Comparison of ENCODE assay signal across 24 cellular contexts in genomic region chr6:101517632-101518031, GRCh38.
DNase-seq lines count a peak whose midpoint lies in the region; ATAC-seq, FAIRE-seq and TF ChIP-seq lines count a peak whose summit lies in the region.
"Had no signal": no experiment of that assay in that cellular context is flagged by ENCODE, and none has a peak within 500 bp of the region (broad histone marks: within the 10 kb centered on the region; RNA-seq: fewer than 3 reads in every experiment).

No MANE protein-coding gene starts in this region.

- H2AFZ ChIP-seq in trophoblast cell (ENCODE audit: insufficient read depth, low read length, poor library complexity): no peak overlapping the region
- H2AFZ ChIP-seq in HepG2 (ENCODE audit: low read length): no peak overlapping the region
- H2AFZ ChIP-seq: GM23248 had no signal

- H3K4me1 ChIP-seq in trophoblast cell (ENCODE audit: control insufficient read depth in 1 of 2, insufficient read depth in 2 of 2, low read length in 2 of 2) (no peaks in the 10 kb centered on the region), right cardiac atrium (ENCODE audit: control insufficient read depth, insufficient read depth, low read length) (no peaks in the 10 kb centered on the region), HepG2 (ENCODE audit: insufficient read depth, low read length) (no peaks in the 10 kb centered on the region)
- H3K4me1 ChIP-seq: thyroid gland had no signal

- no peak for FAIRE-seq in HepG2 (lab: Jason Lieb, UNC)
- FAIRE-seq: astrocyte had no signal

- no TSS peak for BruUV-seq in HepG2 (replicated peaks; lab: Mats Ljungman, UMichigan)

- POLR2A ChIA-PET in HepG2 (lab: Yijun Ruan, JAX): no interaction called here

- H3K79me1 ChIP-seq in trophoblast cell (ENCODE audit: low read length): no peaks in the 10 kb centered on the region

- H3K27ac ChIP-seq in trophoblast cell (ENCODE audit: low read depth, low read length) (no peak overlapping the region), right cardiac atrium (ENCODE audit: low read length) (no peak overlapping the region), HepG2 (ENCODE audit: extremely low read length, insufficient read depth, low read length) (no peak overlapping the region)
- H3K27ac ChIP-seq: dorsolateral prefrontal cortex, GM23248, thyroid gland had no signal

- H3K36me3 ChIP-seq in trophoblast cell (ENCODE audit: control insufficient read depth in 1 of 2, insufficient read depth in 2 of 2, low read length in 2 of 2) (no peaks in the 10 kb centered on the region), HepG2 (replicated peaks in 1 of 2; ENCODE audit: control insufficient read depth in 1 of 2, insufficient read depth in 2 of 2, low read length in 2 of 2) (no peaks in the 10 kb centered on the region)
- H3K36me3 ChIP-seq: thyroid gland had no signal

- H3K9ac ChIP-seq in trophoblast cell (ENCODE audit: low read length) (no peak overlapping the region), HepG2 (ENCODE audit: insufficient read depth, low read depth, low read length) (no peak overlapping the region)
- H3K9ac ChIP-seq: GM23248 had no signal

- H2BK120ac ChIP-seq in trophoblast cell (ENCODE audit: insufficient read depth, low read length, poor library complexity): no peak overlapping the region

- H2BK5ac ChIP-seq in trophoblast cell (ENCODE audit: low read depth, low read length, poor library complexity): no peak overlapping the region

- peak; percentile 96 for ATAC-seq in GM18868 (IDR thresholded peaks at IDR 0.05; ENCODE audit: unreplicated experiment)
- ATAC-seq in HG02610 (IDR thresholded peaks at IDR 0.05; ENCODE audit: unreplicated experiment): peak; percentile 82
- peak; percentile 74 for ATAC-seq in HG03095 (IDR thresholded peaks at IDR 0.05; ENCODE audit: unreplicated experiment)
- no peak for ATAC-seq in right cardiac atrium
- no peak for ATAC-seq in HepG2
- no peak for ATAC-seq in GM19023 (IDR thresholded peaks at IDR 0.05; ENCODE audit: unreplicated experiment)
- ATAC-seq: SK-N-SH treated with all-trans-retinoic acid at 6 μM for 48 hours, WTC11 had no signal

- no peak for TF ChIP-seq EP300 in HepG2 (IDR thresholded peaks at IDR 0.05; ENCODE audit: low read depth in 2 of 2, low read length in 2 of 2)
- no peak for TF ChIP-seq EP300 in HepG2 (CRISPR knock-in tag; IDR thresholded peaks at IDR 0.05; ENCODE audit: borderline replicate concordance)

- no peak overlapping the region for H3K18ac ChIP-seq in trophoblast cell (ENCODE audit: low read length)

- no peak for TF ChIP-seq CTCF in HepG2 (CRISPR knock-in tag; IDR thresholded peaks at IDR 0.05)

- no peak overlapping the region for H3K4ac ChIP-seq in trophoblast cell (ENCODE audit: low read depth, low read length)

- in situ Hi-C loops in HepG2 (cut with HindIII; ENCODE audit: extremely low pct_ligation_motif_present, low pct_unique_long_range_greater_than_20kb): no loop called here

- WGBS in trophoblast cell (ENCODE audit: extremely low coverage, insufficient coverage, insufficient read length): no CpG with 5 or more reads among the region's 1 CpG
- WGBS in right cardiac atrium: 79% methylated on average over 1 of the region's 1 CpG
- WGBS in HepG2 (ENCODE audit: low lambda C conversion rate): 0% methylated on average over 1 of the region's 1 CpG

- no peak overlapping the region for H4K8ac ChIP-seq in trophoblast cell (ENCODE audit: low read depth, low read length)

- CTCF ChIA-PET in HepG2 (lab: Yijun Ruan, JAX; ENCODE audit: low intra/inter-chr PET ratio, low total read pairs): no interaction called here

- no peak overlapping the region for H3K23ac ChIP-seq in trophoblast cell (ENCODE audit: low read length)

- H3K14ac ChIP-seq in trophoblast cell (ENCODE audit: low read length): no peak overlapping the region

- H2BK12ac ChIP-seq in trophoblast cell (ENCODE audit: low read length): no peak overlapping the region

- H3K27me3 ChIP-seq in trophoblast cell (ENCODE audit: insufficient read depth, low read length): no peaks in the 10 kb centered on the region
- H3K27me3 ChIP-seq in right cardiac atrium (ENCODE audit: control insufficient read depth, insufficient read depth): no peaks in the 10 kb centered on the region
- no peaks in the 10 kb centered on the region for H3K27me3 ChIP-seq in HepG2 (ENCODE audit: control insufficient read depth in 1 of 2, insufficient read depth in 2 of 2, low read length in 2 of 2)
- H3K27me3 ChIP-seq: dorsolateral prefrontal cortex, thyroid gland had no signal

- TF ChIP-seq RAD21 in HepG2 (CRISPR knock-in tag; IDR thresholded peaks at IDR 0.05): no peak

- no peak overlapping the region for H2AK5ac ChIP-seq in trophoblast cell (ENCODE audit: low read length)

- H3K79me2 ChIP-seq in trophoblast cell (ENCODE audit: control insufficient read depth, insufficient read depth, low read length, poor library complexity) (no peaks in the 10 kb centered on the region), HepG2 (ENCODE audit: insufficient read depth, low read length) (no peaks in the 10 kb centered on the region)

- TF ChIP-seq POLR2A in HepG2 (IDR thresholded peaks at IDR 0.05; ENCODE audit: insufficient read depth in 1 of 2, low read depth in 2 of 2, low read length in 2 of 2): no peak

- H4K12ac ChIP-seq in trophoblast cell (ENCODE audit: low read depth, low read length): no peak overlapping the region

- intact Hi-C loops in right cardiac atrium (cut with DNase I) (no loop called here), HepG2 (cut with micrococcal nuclease; ENCODE audit: unreplicated experiment) (no loop called here)

- H3K4me2 ChIP-seq in trophoblast cell (ENCODE audit: low read length) (no peak overlapping the region), HepG2 (ENCODE audit: low read depth, low read length) (no peak overlapping the region)

- H4K20me1 ChIP-seq in HepG2 (ENCODE audit: insufficient read depth, low read length): no peaks in the 10 kb centered on the region

- H3K9me3 ChIP-seq in trophoblast cell (ENCODE audit: insufficient read depth, low read depth, low read length) (no peaks in the 10 kb centered on the region), right cardiac atrium (ENCODE audit: control insufficient read depth, low read length) (no peaks in the 10 kb centered on the region), HepG2 (ENCODE audit: low read length) (no peaks in the 10 kb centered on the region)
- H3K9me3 ChIP-seq: thyroid gland had no signal

- H4K91ac ChIP-seq in trophoblast cell (ENCODE audit: low read depth, low read length): no peak overlapping the region

- no peak for DNase-seq in trophoblast cell
- no peak for DNase-seq in right cardiac atrium
- no peak for DNase-seq in HepG2 (ENCODE audit: low spot score)
- DNase-seq: activated CD4-positive, alpha-beta T cell treated with anti-CD3 and anti-CD28 coated beads, Interleukin-2, amount 50 U/mL, for 48 hours; activated CD8-positive, alpha-beta memory T cell treated with anti-CD3 and anti-CD28 coated beads, Interleukin-2, amount 50 U/mL, for 48 hours; activated naive CD8-positive, alpha-beta T cell treated with anti-CD3 and anti-CD28 coated beads for 36 hours; CD4-positive, CD25-positive, alpha-beta regulatory T cell; central memory CD4-positive, alpha-beta T cell; DMS 273 treated with DMSO at 0.1 percent for 48 hours; dorsolateral prefrontal cortex; GM23248; KG1; naive B cell; NCI-H526 treated with DMSO at 0.1 percent for 48 hours; occipital lobe; stimulated activated CD4-positive, alpha-beta T cell treated with anti-CD3 and anti-CD28 coated beads, Interleukin-4, amount 100 ng/mL, for 4 hours; thyroid gland had no signal

- H3K4me3 ChIP-seq in trophoblast cell (ENCODE audit: low read depth, low read length) (no peak overlapping the region), right cardiac atrium (ENCODE audit: low read length) (no peak overlapping the region), HepG2 (replicated peaks in 1 of 3; ENCODE audit: insufficient read depth in 1 of 3, low read depth in 2 of 3, low read length in 3 of 3) (no peak overlapping the region)
- H3K4me3 ChIP-seq: dorsolateral prefrontal cortex, GM23248, thyroid gland had no signal

TF ChIP-seq in HepG2, 621 proteins besides CTCF, POLR2A, EP300 and RAD21 (continues in another document):
- TF ChIP-seq CEBPB (IDR thresholded peaks at IDR 0.05; ENCODE audit: borderline replicate concordance, low read depth, low read length) (no peak), CEBPZ (IDR thresholded peaks at IDR 0.05; ENCODE audit: low read length) (no peak), KLF9 (CRISPR knock-in tag; IDR thresholded peaks at IDR 0.05; ENCODE audit: low read depth) (no peak), IRF2 (CRISPR knock-in tag; IDR thresholded peaks at IDR 0.05) (no peak), CHD2 (IDR thresholded peaks at IDR 0.05; ENCODE audit: low read depth, low read length) (no peak), SMAD3 (CRISPR knock-in tag; IDR thresholded peaks at IDR 0.05) (no peak), ZBTB3 (CRISPR knock-in tag; IDR thresholded peaks at IDR 0.05; ENCODE audit: borderline replicate concordance, low read depth) (no peak), CENPT (CRISPR knock-in tag; IDR thresholded peaks at IDR 0.05; ENCODE audit: low read depth) (no peak)

Comparison
In these comparisons a context has a peak if more than half of its experiments do, and no peak if none do; other contexts are left out.
1. ATAC-seq: peak in GM18868 (single experiment), HG02610 (single experiment) and HG03095 (single experiment); none in right cardiac atrium (0 of 2), HepG2 (single experiment) and GM19023 (single experiment).